In the genomic region with DNA sequence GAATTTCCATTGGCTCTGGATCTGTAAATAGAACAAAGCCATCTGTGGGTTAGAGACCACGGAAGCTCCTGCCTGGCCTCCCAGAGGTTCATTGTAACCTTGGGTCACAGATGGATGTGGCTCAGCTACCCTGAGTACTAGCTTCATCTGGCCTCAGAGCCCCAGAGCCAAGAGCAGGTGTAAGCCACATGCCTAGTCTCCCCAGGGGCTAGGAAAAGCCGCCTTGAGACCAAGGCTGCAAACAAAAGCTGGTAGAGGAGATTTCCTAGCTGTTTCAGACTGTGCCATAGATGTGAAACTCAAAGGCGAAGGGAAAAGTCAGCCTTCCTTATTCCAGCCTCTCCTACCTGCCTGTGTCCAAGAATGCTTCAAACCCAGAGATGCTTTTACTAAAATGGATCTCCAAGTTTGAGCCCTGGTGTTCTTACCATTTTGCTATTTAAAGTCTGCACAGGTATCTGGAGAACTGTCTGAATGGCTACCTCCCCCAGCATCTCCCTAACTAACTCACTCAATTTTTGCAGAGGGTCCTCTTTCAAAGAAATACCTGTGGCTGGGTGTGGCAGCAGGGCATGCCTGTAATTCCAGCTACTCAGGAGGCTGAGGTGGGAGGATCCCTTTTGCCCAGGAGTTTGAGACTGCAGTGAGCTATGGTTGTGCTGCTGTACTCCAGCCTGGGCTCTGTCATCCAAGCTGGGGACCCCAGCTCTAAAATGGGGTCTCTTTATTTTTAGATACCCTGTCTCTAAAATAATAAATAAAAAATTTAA, we compare ENCODE assay signal across 18 cellular contexts. TPM values are rescaled to one million over a fixed set of nuclear protein-coding genes. Genes with fewer than 3 reads are reported as not detected.
DNase-seq lines count a peak whose midpoint lies in the region; ATAC-seq and TF ChIP-seq lines count a peak whose summit lies in the region.
"Had no signal": no experiment of that assay in that cellular context is flagged by ENCODE, and none has a peak within 500 bp of the region (broad histone marks: within the 10 kb centered on the region; RNA-seq: fewer than 3 reads in every experiment).

No MANE protein-coding gene starts in this region.

- peak; percentile 54 for DNase-seq in BE2C
- peak; percentile 90 for DNase-seq in NCI-H2171 treated with DMSO at 0.1 percent for 48 hours (lab: John Stamatoyannopoulos, UW)
- peak; percentile 54 for DNase-seq in cerebellar cortex (ENCODE audit: low spot score)
- no peak for DNase-seq in left lobe of liver (ENCODE audit: low spot score)
- DNase-seq in COR-L47 (lab: John Stamatoyannopoulos, UW) = no peak
- DNase-seq: activated CD4-positive, alpha-beta T cell treated with anti-CD3 and anti-CD28 coated beads for 36 hours; activated effector memory CD4-positive, alpha-beta T cell treated with Interleukin-2 at 50 U/mL for 16 hours; adrenal gland; effector memory CD8-positive, alpha-beta T cell; naive B cell; Peyer's patch; stimulated activated CD4-positive, alpha-beta T cell treated with anti-CD3 and anti-CD28 coated beads, Interleukin-4, amount 100 ng/mL, for 1 hour had no signal

- H3K27me3 ChIP-seq in BE2C (no peaks in the 10 kb centered on the region), HUES48 (ENCODE audit: control insufficient read depth, insufficient read depth, low read length) (no peaks in the 10 kb centered on the region)
- H3K27me3 ChIP-seq: adrenal gland, Peyer's patch, vagina had no signal

- H3K4me1 ChIP-seq in BE2C (peaks cover 31% of the 10 kb centered on the region), HUES48 (ENCODE audit: control insufficient read depth, insufficient read depth, low read length) (peaks cover 37% of the 10 kb centered on the region)
- H3K4me1 ChIP-seq: parathyroid adenoma, Peyer's patch, vagina had no signal

- no peak for ATAC-seq in left lobe of liver
- ATAC-seq in HG03521 (IDR thresholded peaks at IDR 0.05; ENCODE audit: unreplicated experiment) = no peak
- no peak for ATAC-seq in HG03442 (IDR thresholded peaks at IDR 0.05; ENCODE audit: unreplicated experiment)
- ATAC-seq: activated CD4-positive, alpha-beta T cell treated with anti-CD3 and anti-CD28 coated beads for 36 hours; effector memory CD8-positive, alpha-beta T cell had no signal

- H3K4me3 ChIP-seq in BE2C (ENCODE audit: low read depth, low read length) (no peak overlapping the region), HUES48 (ENCODE audit: low read depth, low read length) (peak overlapping the region; percentile 12; the same call in 1 of the 2 replicates)
- H3K4me3 ChIP-seq: adrenal gland, Peyer's patch, vagina had no signal

- H3K9me3 ChIP-seq in BE2C = 0 out of 2 replicates have a peak, but pooled peaks cover 3% of the 10 kb centered on the region
- no peaks in the 10 kb centered on the region for H3K9me3 ChIP-seq in HUES48 (ENCODE audit: control insufficient read depth, insufficient read depth, low read length)
- H3K9me3 ChIP-seq: adrenal gland, Peyer's patch, vagina had no signal

- H3K36me3 ChIP-seq in BE2C (no peaks in the 10 kb centered on the region), HUES48 (ENCODE audit: control insufficient read depth, insufficient read depth, low read length) (no peaks in the 10 kb centered on the region)
- H3K36me3 ChIP-seq: adrenal gland, Peyer's patch, vagina had no signal

- peak overlapping the region; percentile 81 for H3K27ac ChIP-seq in HUES48 (ENCODE audit: low read depth, low read length)
- H3K27ac ChIP-seq: adrenal gland, KMS-11, parathyroid adenoma, Peyer's patch, vagina had no signal

- no peak overlapping the region for H3K9ac ChIP-seq in HUES48 (ENCODE audit: low read depth, low read length)
- H3K9ac ChIP-seq: KMS-11, parathyroid adenoma had no signal

- TF ChIP-seq CTCF in BE2C (IDR thresholded peaks at IDR 0.05; ENCODE audit: low read depth, low read length) = no peak

RNA-seq across cellular contexts. Expression of a gene that starts 42.3 kb away (rescaled TPM):
- 127 TPM for polyA plus RNA-seq in BE2C (2012; ENCODE audit: insufficient read depth, insufficient read length, low read depth)
- 3.4 TPM for total RNA-seq in left lobe of liver

Comparison
In these comparisons a context has a peak if more than half of its experiments do, and no peak if none do; other contexts are left out.
1. DNase-seq: peak in BE2C (single experiment), NCI-H2171 treated with DMSO at 0.1 percent for 48 hours (single experiment) and cerebellar cortex (single experiment); none in left lobe of liver (single experiment) and COR-L47 (single experiment).